Comparison of ENCODE assay signal across 23 cellular contexts in genomic region chr2:239583171-239583878, GRCh38.
DNase-seq lines count a peak whose midpoint lies in the region; ATAC-seq and TF ChIP-seq lines count a peak whose summit lies in the region.
"Had no signal": no experiment of that assay in that cellular context is flagged by ENCODE, and none has a peak within 500 bp of the region (broad histone marks: within the 10 kb centered on the region; RNA-seq: fewer than 3 reads in every experiment).

No MANE protein-coding gene starts in this region.

- H3K9me3 ChIP-seq in mucosa of descending colon (no peaks in the 10 kb centered on the region), spleen (no peaks in the 10 kb centered on the region), hepatocyte (ENCODE audit: low read depth) (no peaks in the 10 kb centered on the region)
- H3K9me3 ChIP-seq: BLaER1, Caco-2 had no signal

- no peak overlapping the region for H3K4me2 ChIP-seq in hepatocyte
- H3K4me2 ChIP-seq: BLaER1 had no signal

- POLR2A ChIA-PET in activated CD4-positive, alpha-beta T cell treated with anti-CD3 and anti-CD28 coated beads for 36 hours (lab: Charles Lee) = no interaction called here

- H3K27me3 ChIP-seq in spleen (replicated peaks in 1 of 7) (peaks cover 0 to 19% (median 0%) of the 10 kb centered on the region in 7 donors), hepatocyte (no peaks in the 10 kb centered on the region)
- H3K27me3 ChIP-seq: BLaER1 had no signal

- ATAC-seq in activated CD4-positive, alpha-beta T cell treated with anti-CD3 and anti-CD28 coated beads for 36 hours = no peak
- no peak for ATAC-seq in mucosa of descending colon
- no peak for ATAC-seq in GM21576 (IDR thresholded peaks at IDR 0.05; ENCODE audit: unreplicated experiment)

- H3K36me3 Mint-ChIP-seq in activated CD4-positive, alpha-beta T cell treated with anti-CD3 and anti-CD28 coated beads for 36 hours (ENCODE audit: low read depth) = no peaks in the 10 kb centered on the region
- no peaks in the 10 kb centered on the region for H3K36me3 Mint-ChIP-seq in activated CD4-positive, alpha-beta T cell treated with anti-CD3 and anti-CD28 coated beads, Interleukin-2, amount 10 ng/mL, durations not matched to agents 24 days and 14 days (ENCODE audit: low read depth)
- no peaks in the 10 kb centered on the region for H3K36me3 Mint-ChIP-seq in CD14-positive monocyte
- H3K36me3 Mint-ChIP-seq: CD4-positive, alpha-beta memory T cell had no signal

- H3K4me1 ChIP-seq in mucosa of descending colon (ENCODE audit: low read depth) = no peaks in the 10 kb centered on the region
- H3K4me1 ChIP-seq in spleen = peaks cover 0 to 13% (median 4%) of the 10 kb centered on the region in 6 donors
- H3K4me1 ChIP-seq in hepatocyte (ENCODE audit: insufficient read depth) = peaks cover 4% of the 10 kb centered on the region
- H3K4me1 ChIP-seq: Caco-2 had no signal

- H2AFZ ChIP-seq in hepatocyte = no peak overlapping the region

- WGBS in spleen, 5 donors = 87 to 96% (median 92%) methylated on average over 16 to 21 of the region's 21 CpGs
- WGBS in hepatocyte (ENCODE audit: low lambda C conversion rate, missing lambda C conversion rate) = 95% methylated on average over 21 of the region's 21 CpGs

- H3K36me3 ChIP-seq in mucosa of descending colon (ENCODE audit: low read depth) = no peaks in the 10 kb centered on the region
- H3K36me3 ChIP-seq in spleen = no peaks in the 10 kb centered on the region
- H3K36me3 ChIP-seq in hepatocyte (replicated peaks; ENCODE audit: insufficient read depth, low read depth) = no peaks in the 10 kb centered on the region
- H3K36me3 ChIP-seq: BLaER1 had no signal

- H3K9me3 Mint-ChIP-seq in activated CD4-positive, alpha-beta T cell treated with anti-CD3 and anti-CD28 coated beads for 36 hours (ENCODE audit: low read depth) = no peaks in the 10 kb centered on the region
- no peaks in the 10 kb centered on the region for H3K9me3 Mint-ChIP-seq in activated CD4-positive, alpha-beta T cell treated with anti-CD3 and anti-CD28 coated beads, Interleukin-2, amount 10 ng/mL, durations not matched to agents 24 days and 14 days
- H3K9me3 Mint-ChIP-seq in CD14-positive monocyte = peaks cover 0 to 3% (median 0%) of the 10 kb centered on the region in 7 donors

- TF ChIP-seq POLR2A in spleen (IDR thresholded peaks at IDR 0.05) = no peak

- peaks cover 7% of the 10 kb centered on the region for H3K4me1 Mint-ChIP-seq in activated CD4-positive, alpha-beta T cell treated with anti-CD3 and anti-CD28 coated beads for 36 hours
- H3K4me1 Mint-ChIP-seq in activated CD4-positive, alpha-beta T cell treated with anti-CD3 and anti-CD28 coated beads, Interleukin-2, amount 10 ng/mL, durations not matched to agents 24 days and 14 days = no peaks in the 10 kb centered on the region
- peaks cover 19% of the 10 kb centered on the region for H3K4me1 Mint-ChIP-seq in CD14-positive monocyte

- no peaks in the 10 kb centered on the region for H3K9me2 ChIP-seq in hepatocyte (replicated peaks; ENCODE audit: insufficient read depth)

- H4K20me1 ChIP-seq in hepatocyte (ENCODE audit: insufficient read depth, poor library complexity, severe bottlenecking) = no peaks in the 10 kb centered on the region
- H4K20me1 ChIP-seq: BLaER1 had no signal

- intact Hi-C loops in activated CD4-positive, alpha-beta T cell treated with anti-CD3 and anti-CD28 coated beads for 36 hours (cut with DNase I, micrococcal nuclease) = no loop called here
- intact Hi-C loops in activated CD4-positive, alpha-beta T cell treated with anti-CD3 and anti-CD28 coated beads, Interleukin-2, amount 10 ng/mL, durations not matched to agents 24 days and 14 days (cut with micrococcal nuclease) = no loop called here
- intact Hi-C loops in CD14-positive monocyte (cut with micrococcal nuclease) (no loop called here), mucosa of descending colon (cut with DNase I, micrococcal nuclease) (no loop called here), spleen (cut with DNase I; ENCODE audit: low total_unique reads) (no loop called here)

- no peaks in the 10 kb centered on the region for H3K27me3 Mint-ChIP-seq in activated CD4-positive, alpha-beta T cell treated with anti-CD3 and anti-CD28 coated beads for 36 hours
- H3K27me3 Mint-ChIP-seq in activated CD4-positive, alpha-beta T cell treated with anti-CD3 and anti-CD28 coated beads, Interleukin-2, amount 10 ng/mL, durations not matched to agents 24 days and 14 days = no peaks in the 10 kb centered on the region
- peaks cover 4 to 9% (median 6%) of the 10 kb centered on the region in 3 donors for H3K27me3 Mint-ChIP-seq in CD14-positive monocyte (ENCODE audit: low read depth in 3 of 3)
- H3K27me3 Mint-ChIP-seq: CD4-positive, alpha-beta memory T cell had no signal

- H3K27ac ChIP-seq in spleen (no peak overlapping the region), hepatocyte (no peak overlapping the region)
- H3K27ac ChIP-seq: 22Rv1, BLaER1 had no signal

- H3K4me3 Mint-ChIP-seq in activated CD4-positive, alpha-beta T cell treated with anti-CD3 and anti-CD28 coated beads for 36 hours = no peak overlapping the region
- H3K4me3 Mint-ChIP-seq in activated CD4-positive, alpha-beta T cell treated with anti-CD3 and anti-CD28 coated beads, Interleukin-2, amount 10 ng/mL, durations not matched to agents 24 days and 14 days = no peak overlapping the region
- no peak overlapping the region for H3K4me3 Mint-ChIP-seq in CD14-positive monocyte
- H3K4me3 Mint-ChIP-seq: CD4-positive, alpha-beta memory T cell had no signal

- H3K27ac Mint-ChIP-seq in activated CD4-positive, alpha-beta T cell treated with anti-CD3 and anti-CD28 coated beads for 36 hours = no peak overlapping the region
- H3K27ac Mint-ChIP-seq in activated CD4-positive, alpha-beta T cell treated with anti-CD3 and anti-CD28 coated beads, Interleukin-2, amount 10 ng/mL, durations not matched to agents 24 days and 14 days = no peak overlapping the region
- H3K27ac Mint-ChIP-seq in CD14-positive monocyte = no peak overlapping the region

- peak; percentile 1 for DNase-seq in activated CD4-positive, alpha-beta T cell treated with anti-CD3 and anti-CD28 coated beads for 36 hours
- DNase-seq in activated CD4-positive, alpha-beta T cell treated with anti-CD3 and anti-CD28 coated beads, Interleukin-2, amount 10 ng/mL, durations not matched to agents 24 days and 14 days = no peak
- DNase-seq in CD14-positive monocyte (ENCODE audit: low spot score) (peak; percentile 31), mucosa of descending colon (peak in 2 of 3 donors; percentile 8 to 29), spleen (peak; percentile 71), hepatocyte (ENCODE audit: low spot score) (no peak), NCI-H510A treated with DMSO at 0.1 percent for 48 hours (lab: John Stamatoyannopoulos, UW) (no peak)
- DNase-seq: ACHN; Caco-2; CD4-positive, alpha-beta memory T cell; DMS 273 treated with DMSO at 0.1 percent for 48 hours; DMS79 treated with DMSO at 0.1 percent for 48 hours; KG1; NCI-H1092; NCI-H1436; NCI-H1930; NCI-H2227 treated with DMSO at 0.1 percent for 48 hours; NCI-H510A; NCI-H774; SHP77 treated with DMSO at 0.1 percent for 48 hours had no signal

- H3K79me2 ChIP-seq in hepatocyte = no peaks in the 10 kb centered on the region

- TF ChIP-seq CTCF in CD14-positive monocyte (IDR thresholded peaks at IDR 0.05) = no peak
- no peak for TF ChIP-seq CTCF in mucosa of descending colon (IDR thresholded peaks at IDR 0.05)
- TF ChIP-seq CTCF in spleen (IDR thresholded peaks at IDR 0.05 in 8 of 11, conservative IDR thresholded peaks at IDR 0.05 in 3 of 11) = no peak
- TF ChIP-seq CTCF in hepatocyte (IDR thresholded peaks at IDR 0.05; ENCODE audit: poor library complexity) = no peak

- H3K4me3 ChIP-seq in mucosa of descending colon = no peak overlapping the region
- H3K4me3 ChIP-seq in spleen = no peak overlapping the region
- H3K4me3 ChIP-seq in hepatocyte = no peak overlapping the region
- H3K4me3 ChIP-seq: BLaER1 had no signal

- CTCF ChIA-PET in activated CD4-positive, alpha-beta T cell treated with anti-CD3 and anti-CD28 coated beads for 36 hours (lab: Charles Lee) = no interaction called here

Comparison
In these comparisons a context has a peak if more than half of its experiments do, and no peak if none do; other contexts are left out.
1. DNase-seq: peak in activated CD4-positive, alpha-beta T cell treated with anti-CD3 and anti-CD28 coated beads for 36 hours (single experiment), CD14-positive monocyte (single experiment), mucosa of descending colon (2 of 3) and spleen (single experiment); none in activated CD4-positive, alpha-beta T cell treated with anti-CD3 and anti-CD28 coated beads, Interleukin-2, amount 10 ng/mL, durations not matched to agents 24 days and 14 days (single experiment), hepatocyte (single experiment) and NCI-H510A treated with DMSO at 0.1 percent for 48 hours (single experiment).